In genomic region chr7:138387755-138388475, GRCh38 we compare ENCODE assay signal across 1 cellular context.
TF ChIP-seq lines count a peak whose summit lies in the region.

No MANE protein-coding gene starts in this region.

TF ChIP-seq in HepG2, 621 proteins besides CTCF, POLR2A, EP300 and RAD21 (continued from another document):
- TF ChIP-seq MLXIP (CRISPR knock-in tag; IDR thresholded peaks at IDR 0.05; ENCODE audit: borderline replicate concordance) (no peak), ZNF501 (CRISPR knock-in tag; IDR thresholded peaks at IDR 0.05) (0 out of 2 replicates have a peak, but pooled peaks have one; percentile 37), MAFF (IDR thresholded peaks at IDR 0.05; ENCODE audit: low read depth, low read length) (peak; percentile 84), HNRNPL (IDR thresholded peaks at IDR 0.05; ENCODE audit: low read depth, low read length) (no peak), ZNF569 (CRISPR knock-in tag; IDR thresholded peaks at IDR 0.05; ENCODE audit: borderline replicate concordance) (no peak), MAFK (conservative IDR thresholded peaks at IDR 0.05 in 1 of 2, IDR thresholded peaks at IDR 0.05 in 1 of 2; ENCODE audit: low read length in 2 of 2) (peak; percentile 87), ZNF451 (CRISPR knock-in tag; IDR thresholded peaks at IDR 0.05) (no peak), XBP1 (CRISPR knock-in tag; IDR thresholded peaks at IDR 0.05) (no peak), TFAP4 (IDR thresholded peaks at IDR 0.05; ENCODE audit: borderline replicate concordance, low read depth) (no peak), SIN3A (IDR thresholded peaks at IDR 0.05; ENCODE audit: borderline replicate concordance, low read depth, low read length) (no peak), MTF2 (CRISPR knock-in tag; IDR thresholded peaks at IDR 0.05; ENCODE audit: borderline replicate concordance) (no peak), IRF2 (CRISPR knock-in tag; IDR thresholded peaks at IDR 0.05) (no peak), KLF6 (CRISPR knock-in tag; IDR thresholded peaks at IDR 0.05) (0 out of 2 replicates have a peak, but pooled peaks have one; percentile 14), AGO1 (IDR thresholded peaks at IDR 0.05; ENCODE audit: low read depth, low read length, poor library complexity, severe bottlenecking) (no peak), CHD4 (IDR thresholded peaks at IDR 0.05; ENCODE audit: borderline replicate concordance, low read length) (peak; percentile 39; the same call in 1 of the 2 replicates)
- TF ChIP-seq, protein P1, sequence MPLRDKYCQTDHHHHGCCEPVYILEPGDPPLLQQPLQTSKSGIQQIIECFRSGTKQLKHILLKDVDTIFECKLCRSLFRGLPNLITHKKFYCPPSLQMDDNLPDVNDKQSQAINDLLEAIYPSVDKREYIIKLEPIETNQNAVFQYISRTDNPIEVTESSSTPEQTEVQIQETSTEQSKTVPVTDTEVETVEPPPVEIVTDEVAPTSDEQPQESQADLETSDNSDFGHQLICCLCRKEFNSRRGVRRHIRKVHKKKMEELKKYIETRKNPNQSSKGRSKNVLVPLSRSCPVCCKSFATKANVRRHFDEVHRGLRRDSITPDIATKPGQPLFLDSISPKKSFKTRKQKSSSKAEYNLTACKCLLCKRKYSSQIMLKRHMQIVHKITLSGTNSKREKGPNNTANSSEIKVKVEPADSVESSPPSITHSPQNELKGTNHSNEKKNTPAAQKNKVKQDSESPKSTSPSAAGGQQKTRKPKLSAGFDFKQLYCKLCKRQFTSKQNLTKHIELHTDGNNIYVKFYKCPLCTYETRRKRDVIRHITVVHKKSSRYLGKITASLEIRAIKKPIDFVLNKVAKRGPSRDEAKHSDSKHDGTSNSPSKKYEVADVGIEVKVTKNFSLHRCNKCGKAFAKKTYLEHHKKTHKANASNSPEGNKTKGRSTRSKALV (CRISPR knock-in tag; IDR thresholded peaks at IDR 0.05), result no peak
- TF ChIP-seq, protein P2, sequence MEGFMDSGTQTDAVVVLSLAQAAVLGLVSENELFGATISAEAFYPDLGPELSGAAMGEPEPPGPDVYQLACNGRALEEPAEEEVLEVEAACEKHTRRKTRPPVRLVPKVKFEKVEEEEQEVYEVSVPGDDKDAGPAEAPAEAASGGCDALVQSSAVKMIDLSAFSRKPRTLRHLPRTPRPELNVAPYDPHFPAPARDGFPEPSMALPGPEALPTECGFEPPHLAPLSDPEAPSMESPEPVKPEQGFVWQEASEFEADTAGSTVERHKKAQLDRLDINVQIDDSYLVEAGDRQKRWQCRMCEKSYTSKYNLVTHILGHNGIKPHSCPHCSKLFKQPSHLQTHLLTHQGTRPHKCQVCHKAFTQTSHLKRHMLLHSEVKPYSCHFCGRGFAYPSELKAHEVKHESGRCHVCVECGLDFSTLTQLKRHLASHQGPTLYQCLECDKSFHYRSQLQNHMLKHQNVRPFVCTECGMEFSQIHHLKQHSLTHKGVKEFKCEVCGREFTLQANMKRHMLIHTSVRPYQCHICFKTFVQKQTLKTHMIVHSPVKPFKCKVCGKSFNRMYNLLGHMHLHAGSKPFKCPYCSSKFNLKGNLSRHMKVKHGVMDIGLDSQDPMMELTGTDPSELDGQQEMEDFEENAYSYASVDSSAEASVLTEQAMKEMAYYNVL (CRISPR knock-in tag; IDR thresholded peaks at IDR 0.05; ENCODE audit: borderline replicate concordance), result no peak
